22 cellular contexts compared by ENCODE assay signal in the genomic region with DNA sequence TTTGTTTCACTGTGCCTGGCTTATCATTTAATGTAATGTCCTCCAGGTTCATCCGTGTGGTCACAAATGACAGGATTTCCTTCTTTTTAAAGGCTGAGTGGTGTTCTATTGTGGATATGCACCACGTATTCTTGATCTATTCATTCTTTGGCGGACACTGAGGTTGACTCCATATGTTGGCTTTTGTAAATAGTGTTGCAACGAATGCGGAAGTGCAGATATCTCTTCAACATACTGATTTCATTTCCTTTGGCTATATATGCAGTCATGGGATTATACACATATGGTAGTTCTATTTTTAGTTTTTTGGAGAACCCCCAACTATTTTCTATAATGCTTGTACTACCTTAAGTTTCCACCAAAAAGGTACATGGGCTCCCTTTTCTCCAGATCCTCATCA. TPM values are rescaled to one million over a fixed set of nuclear protein-coding genes. Genes with fewer than 3 reads are reported as not detected.
DNase-seq lines count a peak whose midpoint lies in the region; ATAC-seq, FAIRE-seq and TF ChIP-seq lines count a peak whose summit lies in the region.
"Had no signal": no experiment of that assay in that cellular context is flagged by ENCODE, and none has a peak within 500 bp of the region (broad histone marks: within the 10 kb centered on the region; RNA-seq: fewer than 3 reads in every experiment).

No MANE protein-coding gene starts in this region.

- H3K27me3 Mint-ChIP-seq in effector memory CD8-positive, alpha-beta T cell, result peaks cover 55 to 79% of the 10 kb centered on the region in 2 donors
- peaks cover 4 to 28% (median 11%) of the 10 kb centered on the region in 3 donors for H3K27me3 Mint-ChIP-seq in immature natural killer cell (ENCODE audit: low read depth in 3 of 3)

- TF ChIP-seq CTCF in fibroblast of pulmonary artery (IDR thresholded peaks at IDR 0.05; ENCODE audit: low read length, missing control alignments), result no peak

- H3K4me3 Mint-ChIP-seq in effector memory CD8-positive, alpha-beta T cell, result no peak overlapping the region
- no peak overlapping the region for H3K4me3 Mint-ChIP-seq in immature natural killer cell
- H3K4me3 Mint-ChIP-seq: CD4-positive, alpha-beta T cell; T-helper 17 cell had no signal

- H3K27ac Mint-ChIP-seq in effector memory CD8-positive, alpha-beta T cell, result no peak overlapping the region
- H3K27ac Mint-ChIP-seq in immature natural killer cell, result no peak overlapping the region
- H3K27ac Mint-ChIP-seq: CD4-positive, alpha-beta T cell; T-helper 17 cell had no signal

- DNase-seq in GDM1 (lab: John Stamatoyannopoulos, UW) (peak; percentile 4), MV-4-11 (lab: John Stamatoyannopoulos, UW) (peak; percentile 87), SKM-1 (lab: John Stamatoyannopoulos, UW; ENCODE audit: unreplicated experiment) (peak; percentile 41), fibroblast of pulmonary artery (ENCODE audit: low read depth) (peak; percentile 5), immature natural killer cell (no peak), frontal cortex (ENCODE audit: low spot score in 2 of 2) (no peak)
- DNase-seq in effector memory CD8-positive, alpha-beta T cell, result no peak
- DNase-seq: ACHN; CD4-positive, alpha-beta T cell; DMS153; GOT3; NCI-H1417 treated with DMSO at 0.1 percent for 48 hours; NCI-H1930; NCI-H226; NCI-H524 treated with DMSO at 0.1 percent for 48 hours; Right ventricle myocardium superior; T-helper 17 cell had no signal

- no peak for ATAC-seq in effector memory CD8-positive, alpha-beta T cell (replicated peaks)
- ATAC-seq: HCT116, T-helper 17 cell had no signal

- no peaks in the 10 kb centered on the region for H3K9me3 Mint-ChIP-seq in effector memory CD8-positive, alpha-beta T cell
- peaks cover 0 to 3% (median 0%) of the 10 kb centered on the region in 6 donors for H3K9me3 Mint-ChIP-seq in immature natural killer cell
- H3K9me3 Mint-ChIP-seq: CD4-positive, alpha-beta T cell had no signal

- no peaks in the 10 kb centered on the region for H3K4me1 Mint-ChIP-seq in effector memory CD8-positive, alpha-beta T cell (ENCODE audit: low read depth in 2 of 2)
- H3K4me1 Mint-ChIP-seq in immature natural killer cell, result no peaks in the 10 kb centered on the region

- no peak overlapping the region for H3K4me3 ChIP-seq in fibroblast of pulmonary artery (replicated peaks; ENCODE audit: low read depth, low read length)

- no peak for FAIRE-seq in frontal cortex (lab: Jason Lieb, UNC)
- FAIRE-seq: GM12891, GM19239, RCC 7860 had no signal

- no peaks in the 10 kb centered on the region for H3K36me3 Mint-ChIP-seq in effector memory CD8-positive, alpha-beta T cell (ENCODE audit: insufficient read depth)
- H3K36me3 Mint-ChIP-seq in immature natural killer cell, result no peaks in the 10 kb centered on the region

RNA-seq across cellular contexts. Expression of a gene that starts 13.0 kb away (rescaled TPM):
- not detected for polyA plus RNA-seq in immature natural killer cell
- total RNA-seq in frontal cortex, result not detected
- total RNA-seq: CD4-positive, alpha-beta T cell; Daoy; Right ventricle myocardium superior; T-helper 17 cell had no signal

RNA-seq across cellular contexts. Expression of a gene that starts 13.0 kb away (rescaled TPM):
- polyA plus RNA-seq in immature natural killer cell, result not detected
- total RNA-seq in frontal cortex, result not detected
- total RNA-seq: CD4-positive, alpha-beta T cell; Daoy; Right ventricle myocardium superior; T-helper 17 cell had no signal

RNA-seq across cellular contexts. Expression of a gene that starts 26.8 kb away (rescaled TPM):
- not detected for polyA plus RNA-seq in immature natural killer cell
- not detected for total RNA-seq in frontal cortex
- total RNA-seq: CD4-positive, alpha-beta T cell; Daoy; Right ventricle myocardium superior; T-helper 17 cell had no signal

RNA-seq across cellular contexts. Expression of a gene that starts 43.6 kb away (rescaled TPM):
- polyA plus RNA-seq in immature natural killer cell, result under 1 TPM in 2 of 3 donors, not detected in 1; 0.17 to 0.32 TPM
- total RNA-seq in frontal cortex, result under 0.01 TPM

Comparison
In these comparisons a context has a peak if more than half of its experiments do, and no peak if none do; other contexts are left out.
1. DNase-seq: peak in GDM1 (single experiment), MV-4-11 (single experiment), SKM-1 (single experiment) and fibroblast of pulmonary artery (single experiment); none in effector memory CD8-positive, alpha-beta T cell (0 of 3), immature natural killer cell (0 of 3) and frontal cortex (0 of 2).